Comparison of ENCODE assay signal across 14 cellular contexts in genomic region chr17:73281926-73282325, GRCh38. TPM values are rescaled to one million over a fixed set of nuclear protein-coding genes. Genes with fewer than 3 reads are reported as not detected.
DNase-seq lines count a peak whose midpoint lies in the region; ATAC-seq and TF ChIP-seq lines count a peak whose summit lies in the region.
"Had no signal": no experiment of that assay in that cellular context is flagged by ENCODE, and none has a peak within 500 bp of the region (broad histone marks: within the 10 kb centered on the region; RNA-seq: fewer than 3 reads in every experiment).

No MANE protein-coding gene starts in this region.

- H3K36me3 Mint-ChIP-seq in CD14-positive monocyte = peaks cover 14 to 36% of the 10 kb centered on the region in 2 donors
- H3K36me3 Mint-ChIP-seq: activated naive CD4-positive, alpha-beta T cell treated with anti-CD3 and anti-CD28 coated beads, Interleukin-2, amount 10 ng/mL, durations not matched to agents 7 days and 5 days had no signal

- no peak overlapping the region for H3K4me3 ChIP-seq in fibroblast of villous mesenchyme (ENCODE audit: low read depth, low read length)

- TF ChIP-seq CTCF in fibroblast of villous mesenchyme (IDR thresholded peaks at IDR 0.05; ENCODE audit: insufficient read depth, low read depth, low read length) (no peak), CD14-positive monocyte (IDR thresholded peaks at IDR 0.05) (no peak)

- H3K27ac Mint-ChIP-seq in CD14-positive monocyte = peak overlapping the region in 1 of 7 donors; percentile 24
- H3K27ac Mint-ChIP-seq: activated naive CD4-positive, alpha-beta T cell treated with anti-CD3 and anti-CD28 coated beads, Interleukin-2, amount 10 ng/mL, durations not matched to agents 7 days and 5 days had no signal

- H3K4me1 Mint-ChIP-seq in CD14-positive monocyte = no peaks in the 10 kb centered on the region
- H3K4me1 Mint-ChIP-seq: activated naive CD4-positive, alpha-beta T cell treated with anti-CD3 and anti-CD28 coated beads, Interleukin-2, amount 10 ng/mL, durations not matched to agents 7 days and 5 days had no signal

- no peaks in the 10 kb centered on the region for H3K9me3 Mint-ChIP-seq in CD14-positive monocyte
- H3K9me3 Mint-ChIP-seq: activated naive CD4-positive, alpha-beta T cell treated with anti-CD3 and anti-CD28 coated beads, Interleukin-2, amount 10 ng/mL, durations not matched to agents 7 days and 5 days had no signal

- H3K27me3 Mint-ChIP-seq in CD14-positive monocyte (ENCODE audit: low read depth in 3 of 3) = peaks cover 0 to 5% (median 0%) of the 10 kb centered on the region in 3 donors

- in situ Hi-C loops in G401 (cut with HindIII; ENCODE audit: low sequenced_read_pairs) = no loop called here

- ATAC-seq in GM18508 (IDR thresholded peaks at IDR 0.05; ENCODE audit: insufficient read depth, unreplicated experiment) (peak; percentile 91), GM21381 (IDR thresholded peaks at IDR 0.05; ENCODE audit: unreplicated experiment) (peak; percentile 88), HG03097 (IDR thresholded peaks at IDR 0.05; ENCODE audit: low FRiP score, unreplicated experiment) (peak; percentile 94)
- ATAC-seq: HCT116 had no signal

- intact Hi-C loops in CD14-positive monocyte (cut with micrococcal nuclease) = no loop called here

- DNase-seq in fibroblast of villous mesenchyme (ENCODE audit: low read depth) (peak; percentile 34), pons (ENCODE audit: low spot score) (no peak), hepatic stellate cell (ENCODE audit: low spot score) (no peak), CD14-positive monocyte (ENCODE audit: low spot score) (no peak), G401 (ENCODE audit: low spot score) (no peak)
- DNase-seq: activated naive CD4-positive, alpha-beta T cell treated with anti-CD3 and anti-CD28 coated beads, Interleukin-2, amount 10 ng/mL, durations not matched to agents 7 days and 5 days; DMS53; kidney; NCI-H226; T-helper 2 cell had no signal

- no peak overlapping the region for H3K4me3 Mint-ChIP-seq in CD14-positive monocyte
- H3K4me3 Mint-ChIP-seq: activated naive CD4-positive, alpha-beta T cell treated with anti-CD3 and anti-CD28 coated beads, Interleukin-2, amount 10 ng/mL, durations not matched to agents 7 days and 5 days had no signal

RNA-seq across cellular contexts. Expression of gene CPSF4L, which starts 20.2 kb away (rescaled TPM):
- not detected in 2 replicates for total RNA-seq in fibroblast of villous mesenchyme
- not detected for polyA plus RNA-seq in CD14-positive monocyte
- total RNA-seq in G401 (2014; rRNA removed; shearing (Covaris generic)) = 0.14 TPM in 1 of 2 replicates, not detected in the other
- total RNA-seq: kidney had no signal

RNA-seq across cellular contexts. Expression of gene CDC42EP4, which starts 29.9 kb away (rescaled TPM):
- 36.4 and 54.8 TPM in 2 replicates for total RNA-seq in fibroblast of villous mesenchyme
- polyA plus RNA-seq in CD14-positive monocyte = 1 to 10 TPM; 6.4 to 6.6 TPM
- total RNA-seq in G401 (2014; rRNA removed; shearing (Covaris generic)) = 66.1 and 79.4 TPM in 2 replicates
